22 cellular contexts compared by ENCODE assay signal in genomic region chr12:56074396-56074795, GRCh38. TPM values are rescaled to one million over a fixed set of nuclear protein-coding genes. Genes with fewer than 3 reads are reported as not detected.
A peak's percentile ranks its signal among the peaks of the same experiment; 100 is the strongest.
DNase-seq lines count a peak whose midpoint lies in the region; ATAC-seq and TF ChIP-seq lines count a peak whose summit lies in the region.
"Had no signal": no experiment of that assay in that cellular context is flagged by ENCODE, and none has a peak within 500 bp of the region (broad histone marks: within the 10 kb centered on the region; RNA-seq: fewer than 3 reads in every experiment).

No MANE protein-coding gene starts in this region.

- DNase-seq in IMR-90 (peak; percentile 14), glutamatergic neuron (no peak), sigmoid colon (peak; percentile 1), NCI-H2171 treated with DMSO at 0.1 percent for 48 hours (lab: John Stamatoyannopoulos, UW) (no peak), epidermal melanocyte (ENCODE audit: insufficient read length, low spot score) (no peak)
- DNase-seq in activated naive CD4-positive, alpha-beta T cell treated with anti-CD3 and anti-CD28 coated beads, Interleukin-2, amount 10 ng/mL, durations not matched to agents 7 days and 5 days: no peak
- DNase-seq: 8988T; ACHN; BE2C; C1 segment of cervical spinal cord; CD4-positive, alpha-beta memory T cell; CD4-positive, CD25-positive, alpha-beta regulatory T cell; CD8-positive, alpha-beta memory T cell; COR-L47; DMS 273 treated with DMSO at 0.1 percent for 48 hours; DMS153; DMS53; DMS79; DND-41; GF-D8 had no signal

- H3K27me3 Mint-ChIP-seq in glutamatergic neuron (ENCODE audit: unreplicated experiment): peaks cover 6% of the 10 kb centered on the region
- H3K27me3 Mint-ChIP-seq in activated naive CD4-positive, alpha-beta T cell treated with anti-CD3 and anti-CD28 coated beads, Interleukin-2, amount 10 ng/mL, durations not matched to agents 7 days and 5 days: peaks cover 55% of the 10 kb centered on the region
- H3K27me3 Mint-ChIP-seq: CD4-positive, alpha-beta memory T cell; CD8-positive, alpha-beta memory T cell had no signal

- H3K9me3 ChIP-seq in IMR-90 (ENCODE audit: control insufficient read depth, insufficient read depth, low read length): no peaks in the 10 kb centered on the region
- no peaks in the 10 kb centered on the region for H3K9me3 ChIP-seq in sigmoid colon
- H3K9me3 ChIP-seq: BE2C, BLaER1 had no signal

- H3K4me1 Mint-ChIP-seq in glutamatergic neuron (ENCODE audit: low read depth, unreplicated experiment): no peaks in the 10 kb centered on the region
- H3K4me1 Mint-ChIP-seq in activated naive CD4-positive, alpha-beta T cell treated with anti-CD3 and anti-CD28 coated beads, Interleukin-2, amount 10 ng/mL, durations not matched to agents 7 days and 5 days: peaks cover 6% of the 10 kb centered on the region

- in situ Hi-C loops in IMR-90 (cut with MboI; ENCODE audit: low sequenced_read_pairs): no loop called here

- TF ChIP-seq EP300 in sigmoid colon (IDR thresholded peaks at IDR 0.05): no peak

- no peak for TF ChIP-seq CTCF in IMR-90 (conservative IDR thresholded peaks at IDR 0.05; ENCODE audit: low read depth, low read length)
- TF ChIP-seq CTCF in glutamatergic neuron (IDR thresholded peaks at IDR 0.05; ENCODE audit: partially characterized antibody, unreplicated experiment): no peak
- no peak for TF ChIP-seq CTCF in sigmoid colon (IDR thresholded peaks at IDR 0.05)

- H4K8ac ChIP-seq in IMR-90 (ENCODE audit: low read depth in 2 of 2, low read length in 2 of 2): no peak overlapping the region

- TF ChIP-seq POLR2A in IMR-90 (IDR thresholded peaks at IDR 0.05; ENCODE audit: low read depth, low read length): no peak
- no peak for TF ChIP-seq POLR2A in sigmoid colon (IDR thresholded peaks at IDR 0.05)

- H3K14ac ChIP-seq in IMR-90 (replicated peaks; ENCODE audit: low read depth, low read length): no peak overlapping the region

- H3K27ac ChIP-seq in IMR-90 (ENCODE audit: insufficient read depth, low read length): no peak overlapping the region
- H3K27ac ChIP-seq in sigmoid colon: no peak overlapping the region
- H3K27ac ChIP-seq: BLaER1 had no signal

- H3K27me3 ChIP-seq in IMR-90 (ENCODE audit: control insufficient read depth, insufficient read depth, low read length) (no peaks in the 10 kb centered on the region), sigmoid colon (no peaks in the 10 kb centered on the region)
- H3K27me3 ChIP-seq: BE2C had no signal

- no peak overlapping the region for H2AK9ac ChIP-seq in IMR-90 (replicated peaks; ENCODE audit: low read depth, low read length, poor library complexity)

- no peaks in the 10 kb centered on the region for H3K36me3 Mint-ChIP-seq in glutamatergic neuron (ENCODE audit: unreplicated experiment)
- no peaks in the 10 kb centered on the region for H3K36me3 Mint-ChIP-seq in activated naive CD4-positive, alpha-beta T cell treated with anti-CD3 and anti-CD28 coated beads, Interleukin-2, amount 10 ng/mL, durations not matched to agents 7 days and 5 days
- H3K36me3 Mint-ChIP-seq: CD14-positive monocyte; CD4-positive, alpha-beta memory T cell; CD4-positive, CD25-positive, alpha-beta regulatory T cell; CD8-positive, alpha-beta memory T cell had no signal

- peaks cover 5% of the 10 kb centered on the region for H3K9me3 Mint-ChIP-seq in glutamatergic neuron (ENCODE audit: unreplicated experiment)
- H3K9me3 Mint-ChIP-seq in activated naive CD4-positive, alpha-beta T cell treated with anti-CD3 and anti-CD28 coated beads, Interleukin-2, amount 10 ng/mL, durations not matched to agents 7 days and 5 days: no peaks in the 10 kb centered on the region
- H3K9me3 Mint-ChIP-seq: CD4-positive, alpha-beta memory T cell; CD8-positive, alpha-beta memory T cell had no signal

- peak overlapping the region; percentile 28 for H3K27ac Mint-ChIP-seq in glutamatergic neuron (ENCODE audit: unreplicated experiment)
- no peak overlapping the region for H3K27ac Mint-ChIP-seq in activated naive CD4-positive, alpha-beta T cell treated with anti-CD3 and anti-CD28 coated beads, Interleukin-2, amount 10 ng/mL, durations not matched to agents 7 days and 5 days
- H3K27ac Mint-ChIP-seq: CD14-positive monocyte; CD4-positive, CD25-positive, alpha-beta regulatory T cell; CD8-positive, alpha-beta memory T cell had no signal

- H3K4ac ChIP-seq in IMR-90 (ENCODE audit: low read depth, low read length): no peak overlapping the region

- no peak for ATAC-seq in IMR-90 (ENCODE audit: low read depth)

- H4K5ac ChIP-seq in IMR-90 (ENCODE audit: low read depth, low read length): no peak overlapping the region; the same call in 1 of the 2 replicates

- dilution Hi-C loops in IMR-90 (cut with HindIII; ENCODE audit: low sequenced_read_pairs, unreplicated experiment): no loop called here

- H3K4me1 ChIP-seq in IMR-90 (ENCODE audit: control insufficient read depth, insufficient read depth, low read length): peaks cover 2% of the 10 kb centered on the region; the same call in 1 of the 2 replicates
- H3K4me1 ChIP-seq in sigmoid colon: peaks cover 0 to 9% (median 8%) of the 10 kb centered on the region in 4 donors
- H3K4me1 ChIP-seq: BE2C had no signal

- no peak overlapping the region for H2BK15ac ChIP-seq in IMR-90 (ENCODE audit: low read depth, low read length)

- no peak overlapping the region for H3K9ac ChIP-seq in IMR-90 (ENCODE audit: low read depth, low read length)
- H3K9ac ChIP-seq: BLaER1 had no signal

- BruUV-seq in IMR-90 (replicated peaks; lab: Mats Ljungman, UMichigan): no TSS peak

- H3K23ac ChIP-seq in IMR-90 (ENCODE audit: low read depth, low read length): no peak overlapping the region

- no peak overlapping the region for H3K4me3 Mint-ChIP-seq in glutamatergic neuron (ENCODE audit: unreplicated experiment)
- no peak overlapping the region for H3K4me3 Mint-ChIP-seq in activated naive CD4-positive, alpha-beta T cell treated with anti-CD3 and anti-CD28 coated beads, Interleukin-2, amount 10 ng/mL, durations not matched to agents 7 days and 5 days
- H3K4me3 Mint-ChIP-seq: CD14-positive monocyte; CD4-positive, alpha-beta memory T cell; CD4-positive, CD25-positive, alpha-beta regulatory T cell; CD8-positive, alpha-beta memory T cell had no signal

- no peak overlapping the region for H3K18ac ChIP-seq in IMR-90 (ENCODE audit: low read depth, low read length)

- H3K79me1 ChIP-seq in IMR-90 (ENCODE audit: low read depth in 1 of 2, low read length in 2 of 2): no peaks in the 10 kb centered on the region

- H3K36me3 ChIP-seq in IMR-90 (ENCODE audit: control insufficient read depth, insufficient read depth, low read length) (no peaks in the 10 kb centered on the region), sigmoid colon (no peaks in the 10 kb centered on the region)
- H3K36me3 ChIP-seq: BE2C, BLaER1 had no signal

- POLR2A ChIA-PET in IMR-90 (lab: Charles Lee; ENCODE audit: unreplicated experiment): no interaction called here

- TF ChIP-seq RAD21 in IMR-90 (IDR thresholded peaks at IDR 0.05; ENCODE audit: low read length): no peak

- no peak overlapping the region for H4K91ac ChIP-seq in IMR-90 (ENCODE audit: insufficient read depth, low read depth, low read length)

- H2AK5ac ChIP-seq in IMR-90 (ENCODE audit: low read depth, low read length): no peak overlapping the region

- H3K56ac ChIP-seq in IMR-90 (ENCODE audit: extremely low read depth, insufficient read depth, low read length): no peak overlapping the region

- intact Hi-C loops in IMR-90 (cut with micrococcal nuclease) (no loop called here), sigmoid colon (cut with DNase I) (no loop called here)

- H3K4me2 ChIP-seq in IMR-90 (ENCODE audit: low read depth, low read length): no peak overlapping the region
- H3K4me2 ChIP-seq: BLaER1 had no signal

- H2BK5ac ChIP-seq in IMR-90 (ENCODE audit: low read depth, low read length, poor library complexity, severe bottlenecking): no peak overlapping the region

- H4K20me1 ChIP-seq in IMR-90 (ENCODE audit: insufficient read depth, low read length): no peaks in the 10 kb centered on the region; the same call in 1 of the 2 replicates
- H4K20me1 ChIP-seq: BLaER1 had no signal

- 43% methylated on average over 3 of the region's 5 CpGs; no CpG with 5 or more reads in 1 of the 2 experiments for WGBS in IMR-90 (ENCODE audit: extremely low coverage in 2 of 2, insufficient read length in 1 of 2), 2 experiments
- WGBS in sigmoid colon, 2 donors: 89 to 91% methylated on average over 5 of the region's 5 CpGs

- H2AFZ ChIP-seq in IMR-90 (replicated peaks; ENCODE audit: low read length, poor library complexity): no peak overlapping the region

- H2BK120ac ChIP-seq in IMR-90 (ENCODE audit: low read depth, low read length): no peak overlapping the region

- CTCF ChIA-PET in IMR-90 (lab: Yijun Ruan, JAX): no interaction called here
- CTCF ChIA-PET in activated naive CD4-positive, alpha-beta T cell treated with anti-CD3 and anti-CD28 coated beads, Interleukin-2, amount 10 ng/mL, durations not matched to agents 7 days and 5 days (lab: Charles Lee): no interaction called here

- H3K4me3 ChIP-seq in IMR-90 (ENCODE audit: insufficient read depth, low read depth, low read length) (no peak overlapping the region), sigmoid colon (no peak overlapping the region)
- H3K4me3 ChIP-seq: BLaER1 had no signal

- H3K9me1 ChIP-seq in IMR-90 (ENCODE audit: insufficient read depth, low read length): 0 out of 2 replicates have a peak, but pooled peaks cover 4% of the 10 kb centered on the region

- no peak overlapping the region for H2BK20ac ChIP-seq in IMR-90 (ENCODE audit: low read depth, low read length)

RNA-seq across cellular contexts. Expression of gene ERBB3, which starts 5.6 kb away (rescaled TPM):
- total RNA-seq in IMR-90 (2012; rRNA removed) (2.2 and 2.5 TPM in 2 replicates), glutamatergic neuron (ENCODE audit: unreplicated experiment) (33.7 TPM), sigmoid colon (10 to 100 TPM; 10.2 to 21.4 (median 19.0) TPM)
- polyA plus RNA-seq in IMR-90 (2012; rRNA removed) (1.4 and 1.5 TPM in 2 replicates), sigmoid colon (10 to 100 TPM; 31.8 to 69.8 (median 37.0) TPM)
- 0.76 and 1.7 TPM in 2 replicates for polyA plus RNA-seq in IMR-90 (2012; cell fraction: cytosol; rRNA removed)
- polyA plus RNA-seq in IMR-90 (2012; cell fraction: nucleus; rRNA removed; ENCODE audit: low replicate concordance): 0.81 and 1.8 TPM in 2 replicates
- polyA plus RNA-seq: CD14-positive monocyte had no signal

RNA-seq across cellular contexts. Expression of gene PA2G4, which starts 30.0 kb away (rescaled TPM):
- total RNA-seq in IMR-90 (2012; rRNA removed): 198 and 251 TPM in 2 replicates
- 158 and 166 TPM in 2 replicates for polyA plus RNA-seq in IMR-90 (2012; rRNA removed)
- polyA plus RNA-seq in IMR-90 (2012; cell fraction: cytosol; rRNA removed): 62.7 and 83.2 TPM in 2 replicates
- 31.0 and 112 TPM in 2 replicates for polyA plus RNA-seq in IMR-90 (2012; cell fraction: nucleus; rRNA removed; ENCODE audit: low replicate concordance)
- total RNA-seq in glutamatergic neuron (ENCODE audit: unreplicated experiment): 86.5 TPM
- 100 to 1,000 TPM in 3 of 4 donors, 10 to 100 TPM in 1; 52.9 to 157 (median 110) TPM for total RNA-seq in sigmoid colon
- 100 to 1,000 TPM in 1 of 3 donors, 10 to 100 TPM in 2; 68.4 to 136 (median 73.9) TPM for polyA plus RNA-seq in sigmoid colon

RNA-seq across cellular contexts. Expression of gene RPS26, which starts 32.7 kb away (rescaled TPM):
- total RNA-seq in IMR-90 (2012; rRNA removed) (307 and 977 TPM in 2 replicates), glutamatergic neuron (ENCODE audit: unreplicated experiment) (29.8 TPM), sigmoid colon (1,000 to 10,000 TPM in 2 of 4 donors, 100 to 1,000 TPM in 2; 130 to 3,746 (median 1,580) TPM)
- polyA plus RNA-seq in IMR-90 (2012; rRNA removed) (1,049 and 1,824 TPM in 2 replicates), sigmoid colon (1,000 to 10,000 TPM; 1,901 to 2,147 (median 2,067) TPM)
- 916 and 1,355 TPM in 2 replicates for polyA plus RNA-seq in IMR-90 (2012; cell fraction: cytosol; rRNA removed)
- polyA plus RNA-seq in IMR-90 (2012; cell fraction: nucleus; rRNA removed; ENCODE audit: low replicate concordance): 295 and 516 TPM in 2 replicates

RNA-seq across cellular contexts. Expression of gene RPL41, which starts 42.0 kb away (rescaled TPM):
- total RNA-seq in IMR-90 (2012; rRNA removed) (1,119 and 1,341 TPM in 2 replicates), glutamatergic neuron (ENCODE audit: unreplicated experiment) (1,433 TPM), sigmoid colon (1,000 to 10,000 TPM; 1,926 to 5,407 (median 3,655) TPM)
- polyA plus RNA-seq in IMR-90 (2012; rRNA removed) (8,623 and 9,394 TPM in 2 replicates), sigmoid colon (1,000 to 10,000 TPM; 6,021 to 9,845 (median 6,338) TPM)
- polyA plus RNA-seq in IMR-90 (2012; cell fraction: cytosol; rRNA removed): 2,295 and 6,760 TPM in 2 replicates
- 409 and 2,237 TPM in 2 replicates for polyA plus RNA-seq in IMR-90 (2012; cell fraction: nucleus; rRNA removed; ENCODE audit: low replicate concordance)

RNA-seq across cellular contexts. Expression of gene ZC3H10, which starts 43.7 kb away (rescaled TPM):
- total RNA-seq in IMR-90 (2012; rRNA removed) (3.3 and 3.6 TPM in 2 replicates), glutamatergic neuron (ENCODE audit: unreplicated experiment) (11.1 TPM), sigmoid colon (1 to 10 TPM; 3.9 to 6.9 (median 4.8) TPM)
- polyA plus RNA-seq in IMR-90 (2012; rRNA removed) (1.1 and 1.5 TPM in 2 replicates), sigmoid colon (1 to 10 TPM; 1.2 to 3.8 (median 1.4) TPM)
- polyA plus RNA-seq in IMR-90 (2012; cell fraction: cytosol; rRNA removed): 0.48 and 1.1 TPM in 2 replicates
- 1.7 and 2.8 TPM in 2 replicates for polyA plus RNA-seq in IMR-90 (2012; cell fraction: nucleus; rRNA removed; ENCODE audit: low replicate concordance)

Comparison
In these comparisons a context has a peak if more than half of its experiments do, and no peak if none do; other contexts are left out.
1. DNase-seq: peak in IMR-90 (single experiment) and sigmoid colon (single experiment); none in glutamatergic neuron (single experiment), NCI-H2171 treated with DMSO at 0.1 percent for 48 hours (single experiment), activated naive CD4-positive, alpha-beta T cell treated with anti-CD3 and anti-CD28 coated beads, Interleukin-2, amount 10 ng/mL, durations not matched to agents 7 days and 5 days (single experiment) and epidermal melanocyte (single experiment).